ENCODE assay signal across 11 cellular contexts in the genomic region with DNA sequence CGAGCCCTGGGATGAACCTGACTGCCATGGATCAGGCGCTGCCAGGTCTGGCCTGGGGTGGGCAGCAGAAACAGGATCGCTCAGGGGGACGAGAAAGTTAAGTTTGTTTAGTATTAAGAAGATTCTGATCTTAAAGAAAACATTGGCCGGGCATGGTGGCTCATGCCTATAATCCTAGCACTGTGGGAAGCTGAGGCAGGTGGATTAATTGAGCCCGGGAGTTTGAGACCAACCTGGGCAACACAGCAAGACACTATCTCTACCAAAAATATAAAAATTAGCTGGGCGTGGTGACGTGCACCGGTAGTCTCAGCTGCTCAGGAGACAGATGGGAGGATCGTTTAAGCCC. TPM values are rescaled to one million over a fixed set of nuclear protein-coding genes. Genes with fewer than 3 reads are reported as not detected.
DNase-seq lines count a peak whose midpoint lies in the region; ATAC-seq, FAIRE-seq and TF ChIP-seq lines count a peak whose summit lies in the region.
"Had no signal": no experiment of that assay in that cellular context is flagged by ENCODE, and none has a peak within 500 bp of the region (broad histone marks: within the 10 kb centered on the region; RNA-seq: fewer than 3 reads in every experiment).

No MANE protein-coding gene starts in this region.

- peaks cover 8% of the 10 kb centered on the region for H4K20me1 ChIP-seq in smooth muscle cell (ENCODE audit: low read depth)

- peak overlapping the region; percentile 83 for H3K4me2 ChIP-seq in smooth muscle cell

- DNase-seq in NCI-H2227 treated with DMSO at 0.1 percent for 48 hours (lab: John Stamatoyannopoulos, UW) = peak; percentile 4
- no peak for DNase-seq in NCI-H2227 (lab: John Stamatoyannopoulos, UW; ENCODE audit: unreplicated experiment)
- no peak for DNase-seq in SJSA1 (ENCODE audit: low read depth in 1 of 2, low spot score in 2 of 2)
- no peak for DNase-seq in esophagus squamous epithelium (lab: John Stamatoyannopoulos, UW)
- no peak for DNase-seq in smooth muscle cell (lab: John Stamatoyannopoulos, UW; ENCODE audit: unreplicated experiment)
- no peak for DNase-seq in COLO829 (ENCODE audit: low spot score)
- no peak for DNase-seq in small intestine
- DNase-seq: NCI-H446; stimulated activated CD4-positive, alpha-beta T cell treated with anti-CD3 and anti-CD28 coated beads, Interleukin-4, amount 100 ng/mL, for 1 hour had no signal

- no peak for FAIRE-seq in small intestine (lab: Jason Lieb, UNC)
- FAIRE-seq: A204.1 had no signal

- H3K9me3 ChIP-seq in SJSA1 (replicated peaks) (no peaks in the 10 kb centered on the region), esophagus squamous epithelium (no peaks in the 10 kb centered on the region), smooth muscle cell (replicated peaks; ENCODE audit: low read depth) (no peaks in the 10 kb centered on the region), small intestine (ENCODE audit: control insufficient read depth, low read depth) (no peaks in the 10 kb centered on the region)

- TF ChIP-seq CTCF in esophagus squamous epithelium (IDR thresholded peaks at IDR 0.05) (no peak), smooth muscle cell (IDR thresholded peaks at IDR 0.05; ENCODE audit: borderline replicate concordance, insufficient read depth, poor library complexity, severe bottlenecking) (no peak)

- no peak overlapping the region for H2AFZ ChIP-seq in smooth muscle cell (ENCODE audit: low read depth)

- peaks cover 35% of the 10 kb centered on the region for H3K79me2 ChIP-seq in smooth muscle cell (ENCODE audit: low read depth)

- H3K4me3 ChIP-seq in SJSA1 = peak overlapping the region; percentile 50; the same call in 1 of the 2 replicates
- H3K4me3 ChIP-seq in esophagus squamous epithelium = peak overlapping the region; percentile 37 to 76 (median 70)
- H3K4me3 ChIP-seq in smooth muscle cell = peak overlapping the region; percentile 47
- no peak overlapping the region for H3K4me3 ChIP-seq in small intestine (ENCODE audit: low read depth in 1 of 2, low read length in 2 of 2)

- peaks cover 46% of the 10 kb centered on the region for H3K4me1 ChIP-seq in SJSA1 (replicated peaks)
- H3K4me1 ChIP-seq in esophagus squamous epithelium = peaks cover under 1 to 64% (median 13%) of the 10 kb centered on the region in 3 donors
- peaks cover 5% of the 10 kb centered on the region for H3K4me1 ChIP-seq in smooth muscle cell (ENCODE audit: low read depth)
- no peaks in the 10 kb centered on the region for H3K4me1 ChIP-seq in small intestine (ENCODE audit: control insufficient read depth in 2 of 2, insufficient read depth in 1 of 2, low read depth in 1 of 2, low read length in 1 of 2)

- no peak for ATAC-seq in HG03135 (IDR thresholded peaks at IDR 0.05; ENCODE audit: unreplicated experiment)

- H3K27me3 ChIP-seq in SJSA1 (replicated peaks) (no peaks in the 10 kb centered on the region), esophagus squamous epithelium (no peaks in the 10 kb centered on the region), smooth muscle cell (ENCODE audit: low read depth) (no peaks in the 10 kb centered on the region), small intestine (ENCODE audit: control insufficient read depth in 2 of 2, insufficient read depth in 2 of 2, low read length in 2 of 2) (no peaks in the 10 kb centered on the region)

- intact Hi-C loops in esophagus squamous epithelium (cut with DNase I) = no loop called here

- peaks cover 18% of the 10 kb centered on the region for H3K36me3 ChIP-seq in SJSA1
- H3K36me3 ChIP-seq in esophagus squamous epithelium = no peaks in the 10 kb centered on the region
- no peaks in the 10 kb centered on the region for H3K36me3 ChIP-seq in smooth muscle cell (ENCODE audit: low read depth)
- no peaks in the 10 kb centered on the region for H3K36me3 ChIP-seq in small intestine (ENCODE audit: control insufficient read depth in 2 of 2, insufficient read depth in 2 of 2, low read length in 2 of 2)

- H3F3A ChIP-seq in smooth muscle cell (ENCODE audit: low read depth) = no peaks in the 10 kb centered on the region

- no peak overlapping the region for H3K9ac ChIP-seq in smooth muscle cell (ENCODE audit: low read depth)

- WGBS in esophagus squamous epithelium, 2 donors = 40 to 59% methylated on average over 2 of the region's 10 CpGs
- 70% methylated on average over 10 of the region's 10 CpGs for WGBS in smooth muscle cell (ENCODE audit: low lambda C conversion rate)
- 27 to 61% (median 58%) methylated on average over 10 of the region's 10 CpGs for WGBS in small intestine, 3 donors

- TF ChIP-seq POLR2A in esophagus squamous epithelium (IDR thresholded peaks at IDR 0.05) = no peak

- H3K27ac ChIP-seq in SJSA1 (no peak overlapping the region), esophagus squamous epithelium (peak overlapping the region; percentile 84 to 99 (median 95)), smooth muscle cell (ENCODE audit: low read depth) (peak overlapping the region; percentile 62), small intestine (ENCODE audit: low read depth in 1 of 2, low read length in 1 of 2) (peak overlapping the region in 1 of 2 donors; percentile 22)

RNA-seq across cellular contexts. Expression of a gene that starts 0.7 kb away (rescaled TPM):
- 918 and 1,686 TPM in 2 replicates for total RNA-seq in SJSA1 (2014; rRNA removed; shearing (Covaris generic))
- total RNA-seq in esophagus squamous epithelium = 1,000 to 10,000 TPM in 1 of 4 donors, 100 to 1,000 TPM in 3; 290 to 1,242 (median 582) TPM
- total RNA-seq in smooth muscle cell = 807 and 860 TPM in 2 replicates
- 1,632 and 1,832 TPM in 2 replicates for polyA plus RNA-seq in smooth muscle cell
- polyA plus RNA-seq in small intestine = 100 to 1,000 TPM in 1 of 3 donors, 10 to 100 TPM in 2; 19.2 to 251 (median 48.9) TPM

RNA-seq across cellular contexts. Expression of a gene that starts 4.0 kb away (rescaled TPM):
- total RNA-seq in SJSA1 (2014; rRNA removed; shearing (Covaris generic)) = 17.7 and 42.3 TPM in 2 replicates
- total RNA-seq in esophagus squamous epithelium = 10 to 100 TPM; 12.7 to 50.1 (median 40.2) TPM
- 46.1 and 61.4 TPM in 2 replicates for total RNA-seq in smooth muscle cell
- polyA plus RNA-seq in smooth muscle cell = 63.9 and 67.4 TPM in 2 replicates
- 10 to 100 TPM; 37.6 to 82.3 (median 63.8) TPM for polyA plus RNA-seq in small intestine

RNA-seq across cellular contexts. Expression of a gene that starts 23.0 kb away (rescaled TPM):
- 1,843 and 4,201 TPM in 2 replicates for total RNA-seq in SJSA1 (2014; rRNA removed; shearing (Covaris generic))
- total RNA-seq in esophagus squamous epithelium (1,000 to 10,000 TPM; 2,607 to 8,937 (median 4,770) TPM), smooth muscle cell (2,811 and 3,107 TPM in 2 replicates)
- polyA plus RNA-seq in smooth muscle cell (1,314 and 1,395 TPM in 2 replicates), small intestine (1,000 to 10,000 TPM; 3,043 to 5,653 (median 5,246) TPM)

RNA-seq across cellular contexts. Expression of a gene that starts 33.9 kb away (rescaled TPM):
- 30.9 and 41.8 TPM in 2 replicates for total RNA-seq in SJSA1 (2014; rRNA removed; shearing (Covaris generic))
- total RNA-seq in esophagus squamous epithelium (10 to 100 TPM; 21.7 to 41.4 (median 32.1) TPM), smooth muscle cell (33.6 and 40.4 TPM in 2 replicates)
- polyA plus RNA-seq in smooth muscle cell (23.0 and 30.0 TPM in 2 replicates), small intestine (10 to 100 TPM; 17.0 to 24.0 (median 19.5) TPM)

RNA-seq across cellular contexts. Expression of a gene that starts 36.2 kb away (rescaled TPM):
- 11.3 and 17.7 TPM in 2 replicates for total RNA-seq in SJSA1 (2014; rRNA removed; shearing (Covaris generic))
- total RNA-seq in esophagus squamous epithelium (10 to 100 TPM; 16.3 to 37.4 (median 31.4) TPM), smooth muscle cell (28.3 and 203 TPM in 2 replicates)
- polyA plus RNA-seq in smooth muscle cell (30.2 and 32.4 TPM in 2 replicates), small intestine (10 to 100 TPM; 31.8 to 78.3 (median 60.8) TPM)

Comparison
In these comparisons a context has a peak if more than half of its experiments do, and no peak if none do; other contexts are left out.
1. H3K4me3 ChIP-seq: peak in SJSA1 (single experiment), esophagus squamous epithelium (4 of 4) and smooth muscle cell (single experiment); none in small intestine (0 of 2).